In genomic region chrX:10579753-10580060, GRCh38 we compare ENCODE assay signal across 14 cellular contexts. TPM values are rescaled to one million over a fixed set of nuclear protein-coding genes. Genes with fewer than 3 reads are reported as not detected.
DNase-seq lines count a peak whose midpoint lies in the region; ATAC-seq, FAIRE-seq and TF ChIP-seq lines count a peak whose summit lies in the region.
"Had no signal": no experiment of that assay in that cellular context is flagged by ENCODE, and none has a peak within 500 bp of the region (broad histone marks: within the 10 kb centered on the region; RNA-seq: fewer than 3 reads in every experiment).

No MANE protein-coding gene starts in this region.

- intact Hi-C loops in endothelial cell of umbilical vein (cut with micrococcal nuclease), result loop anchor here (1.0 to 5.0 kb wide), 3 partner anchors 39 to 96 kb away; no protein-coding TSS in a partner anchor

- H2AFZ ChIP-seq in endothelial cell of umbilical vein (ENCODE audit: low read depth, low read length), result no peak overlapping the region

- H3K4me3 Mint-ChIP-seq in neural crest cell, result peak overlapping the region; percentile 53
- H3K4me3 Mint-ChIP-seq: immature natural killer cell had no signal

- BruUV-seq in endothelial cell of umbilical vein (replicated peaks; lab: Mats Ljungman, UMichigan), result no TSS peak

- H3K4me1 Mint-ChIP-seq in neural crest cell, result peaks cover 51% of the 10 kb centered on the region
- H3K4me1 Mint-ChIP-seq: immature natural killer cell had no signal

- H3K27ac ChIP-seq in BLaER1 (no peak overlapping the region), endothelial cell of umbilical vein (ENCODE audit: insufficient read depth, low read depth, low read length) (peak overlapping the region; percentile 99)
- H3K27ac ChIP-seq: colonic mucosa, HL-60 had no signal

- peaks cover 12% of the 10 kb centered on the region for H3K9me3 Mint-ChIP-seq in neural crest cell

- peaks cover 2% of the 10 kb centered on the region for H3K79me2 ChIP-seq in endothelial cell of umbilical vein (ENCODE audit: control insufficient read depth, insufficient read depth, low read length)

- CTCF ChIA-PET in endothelial cell of umbilical vein (lab: Charles Lee), result interaction anchor here (1.8 to 2.7 kb wide), 2 partner anchors 18 to 25 kb away, joined by 8 to 11 read pairs; no protein-coding TSS in a partner anchor

- no peaks in the 10 kb centered on the region for H3K36me3 ChIP-seq in BLaER1
- no peaks in the 10 kb centered on the region for H3K36me3 ChIP-seq in endothelial cell of umbilical vein (ENCODE audit: control insufficient read depth in 2 of 2, extremely low read depth in 1 of 2, insufficient read depth in 2 of 2, low read length in 2 of 2)
- H3K36me3 ChIP-seq: colonic mucosa had no signal

- H3K9me3 ChIP-seq in BLaER1, result peaks cover 14% of the 10 kb centered on the region
- H3K9me3 ChIP-seq in endothelial cell of umbilical vein (replicated peaks; ENCODE audit: control insufficient read depth, insufficient read depth, low read length), result no peaks in the 10 kb centered on the region
- H3K9me3 ChIP-seq: colonic mucosa had no signal

- peak overlapping the region; percentile 95 for H3K27ac Mint-ChIP-seq in neural crest cell (ENCODE audit: unreplicated experiment)
- H3K27ac Mint-ChIP-seq: immature natural killer cell had no signal

- dilution Hi-C loops in endothelial cell of umbilical vein (cut with MboI; ENCODE audit: extremely low pct_ligation_motif_present, low sequenced_read_pairs), result no loop called here

- H3K4me2 ChIP-seq in BLaER1 (peak overlapping the region; percentile 9; the same call in 1 of the 2 replicates), endothelial cell of umbilical vein (ENCODE audit: insufficient read depth, low read length) (peak overlapping the region; percentile 90)

- no peaks in the 10 kb centered on the region for H3K27me3 Mint-ChIP-seq in neural crest cell (ENCODE audit: low read depth)

- H3K36me3 Mint-ChIP-seq in neural crest cell (ENCODE audit: low read depth), result peaks cover 19% of the 10 kb centered on the region

- H4K20me1 ChIP-seq in BLaER1 (no peaks in the 10 kb centered on the region), endothelial cell of umbilical vein (replicated peaks; ENCODE audit: control insufficient read depth, extremely low read depth, insufficient read depth, low read length) (no peaks in the 10 kb centered on the region)

- ATAC-seq in GM21723 (IDR thresholded peaks at IDR 0.05; ENCODE audit: unreplicated experiment), result no peak

- POLR2A ChIA-PET in endothelial cell of umbilical vein (lab: Charles Lee), result interaction anchor here (0.7 kb wide), 1 partner anchor 124 kb away, joined by 3 read pairs; no protein-coding TSS in a partner anchor

- peaks cover 82% of the 10 kb centered on the region for H3K27me3 ChIP-seq in BLaER1
- no peaks in the 10 kb centered on the region for H3K27me3 ChIP-seq in endothelial cell of umbilical vein (ENCODE audit: control insufficient read depth in 2 of 2, insufficient read depth in 2 of 2, low read length in 2 of 2)
- H3K27me3 ChIP-seq: colonic mucosa had no signal

- H3K4me3 ChIP-seq in BLaER1 (no peak overlapping the region), endothelial cell of umbilical vein (replicated peaks in 1 of 3; ENCODE audit: insufficient read depth in 1 of 3, low read depth in 1 of 3, low read length in 3 of 3) (peak overlapping the region in 1 of 3 experiments; percentile 59)
- H3K4me3 ChIP-seq: colonic mucosa had no signal

- H3K4me1 ChIP-seq in BLaER1, result no peaks in the 10 kb centered on the region
- H3K4me1 ChIP-seq in endothelial cell of umbilical vein (ENCODE audit: control insufficient read depth, extremely low read depth, insufficient read depth, low read length), result peaks cover 55% of the 10 kb centered on the region
- H3K4me1 ChIP-seq: colonic mucosa had no signal

- TF ChIP-seq CTCF in endothelial cell of umbilical vein (IDR thresholded peaks at IDR 0.05; ENCODE audit: extremely low read depth in 1 of 2, insufficient read depth in 1 of 2, low read depth in 1 of 2, low read length in 2 of 2) (no peak), neural crest cell (conservative IDR thresholded peaks at IDR 0.05) (no peak)

- TF ChIP-seq POLR2A in endothelial cell of umbilical vein (IDR thresholded peaks at IDR 0.05; ENCODE audit: low read depth, low read length), result no peak

- peak; percentile 4 for FAIRE-seq in endothelial cell of umbilical vein (lab: Jason Lieb, UNC)
- FAIRE-seq: D721Med had no signal

- no peaks in the 10 kb centered on the region for H3K9me1 ChIP-seq in endothelial cell of umbilical vein (replicated peaks; ENCODE audit: control insufficient read depth, extremely low read depth, insufficient read depth, low read length)

- peak; percentile 15 for DNase-seq in NCI-H146 treated with DMSO at 0.1 percent for 48 hours (lab: John Stamatoyannopoulos, UW; ENCODE audit: unreplicated experiment)
- DNase-seq in endothelial cell of umbilical vein (ENCODE audit: low read depth, low spot score), result peak; percentile 84
- no peak for DNase-seq in neural crest cell (ENCODE audit: low read depth, low spot score)
- no peak for DNase-seq in NCI-H2227 treated with DMSO at 0.1 percent for 48 hours (lab: John Stamatoyannopoulos, UW)
- no peak for DNase-seq in amygdala (lab: John Stamatoyannopoulos, UW)
- no peak for DNase-seq in stimulated activated CD8-positive, alpha-beta memory T cell treated with anti-CD3 and anti-CD28 coated beads, Interleukin-4, amount 100 ng/mL, for 48 hours
- DNase-seq: activated T-cell treated with anti-CD3 and anti-CD28 coated beads for 4 hours, colonic mucosa, immature natural killer cell, NCI-H2171 had no signal

- H3K9ac ChIP-seq in BLaER1 (no peak overlapping the region), endothelial cell of umbilical vein (replicated peaks; ENCODE audit: extremely low read depth, insufficient read depth, low read length) (peak overlapping the region; percentile 97)

TF ChIP-seq in endothelial cell of umbilical vein, 7 proteins besides CTCF, POLR2A, EP300 and RAD21:
- TF ChIP-seq FOS (IDR thresholded peaks at IDR 0.05; ENCODE audit: borderline replicate concordance, insufficient read depth, low read length), result no peak
- TF ChIP-seq MYC (IDR thresholded peaks at IDR 0.05; ENCODE audit: low read depth, low read length), result no peak
- no peak for TF ChIP-seq JUN (IDR thresholded peaks at IDR 0.05; ENCODE audit: borderline replicate concordance, insufficient read depth, insufficient read length, low read depth)

RNA-seq across cellular contexts. Expression of gene MID1, which starts 40.7 kb away (rescaled TPM):
- total RNA-seq in endothelial cell of umbilical vein, result 24.5 and 29.8 TPM in 2 replicates
- 18.1 and 21.3 TPM in 2 replicates for polyA plus RNA-seq in endothelial cell of umbilical vein
- polyA plus RNA-seq in endothelial cell of umbilical vein (2011; cell fraction: cytosol; rRNA removed), result 11.7 and 15.2 TPM in 2 replicates
- 76.8 and 83.8 TPM in 2 replicates for polyA plus RNA-seq in endothelial cell of umbilical vein (2011; cell fraction: nucleus; rRNA removed)
- polyA plus RNA-seq in endothelial cell of umbilical vein (2012), result 20.4 and 23.7 TPM in 2 replicates
- 59.9 and 81.1 TPM in 2 replicates for polyA minus RNA-seq in endothelial cell of umbilical vein
- 13.6 TPM for polyA minus RNA-seq in endothelial cell of umbilical vein (2011; cell fraction: cytosol; rRNA and poly(A)+ RNA removed)
- polyA minus RNA-seq in endothelial cell of umbilical vein (2011; cell fraction: nucleus; rRNA and poly(A)+ RNA removed), result 101 and 113 TPM in 2 replicates
- 47.1 and 48.1 TPM in 2 replicates for total RNA-seq in neural crest cell
- polyA plus RNA-seq: immature natural killer cell had no signal

Comparison
In these comparisons a context has a peak if more than half of its experiments do, and no peak if none do; other contexts are left out.
1. DNase-seq: peak in NCI-H146 treated with DMSO at 0.1 percent for 48 hours (single experiment) and endothelial cell of umbilical vein (single experiment); none in neural crest cell (single experiment), NCI-H2227 treated with DMSO at 0.1 percent for 48 hours (single experiment), amygdala (0 of 56) and stimulated activated CD8-positive, alpha-beta memory T cell treated with anti-CD3 and anti-CD28 coated beads, Interleukin-4, amount 100 ng/mL, for 48 hours (single experiment).